Comparison of ENCODE assay signal across 8 cellular contexts in the genomic region with DNA sequence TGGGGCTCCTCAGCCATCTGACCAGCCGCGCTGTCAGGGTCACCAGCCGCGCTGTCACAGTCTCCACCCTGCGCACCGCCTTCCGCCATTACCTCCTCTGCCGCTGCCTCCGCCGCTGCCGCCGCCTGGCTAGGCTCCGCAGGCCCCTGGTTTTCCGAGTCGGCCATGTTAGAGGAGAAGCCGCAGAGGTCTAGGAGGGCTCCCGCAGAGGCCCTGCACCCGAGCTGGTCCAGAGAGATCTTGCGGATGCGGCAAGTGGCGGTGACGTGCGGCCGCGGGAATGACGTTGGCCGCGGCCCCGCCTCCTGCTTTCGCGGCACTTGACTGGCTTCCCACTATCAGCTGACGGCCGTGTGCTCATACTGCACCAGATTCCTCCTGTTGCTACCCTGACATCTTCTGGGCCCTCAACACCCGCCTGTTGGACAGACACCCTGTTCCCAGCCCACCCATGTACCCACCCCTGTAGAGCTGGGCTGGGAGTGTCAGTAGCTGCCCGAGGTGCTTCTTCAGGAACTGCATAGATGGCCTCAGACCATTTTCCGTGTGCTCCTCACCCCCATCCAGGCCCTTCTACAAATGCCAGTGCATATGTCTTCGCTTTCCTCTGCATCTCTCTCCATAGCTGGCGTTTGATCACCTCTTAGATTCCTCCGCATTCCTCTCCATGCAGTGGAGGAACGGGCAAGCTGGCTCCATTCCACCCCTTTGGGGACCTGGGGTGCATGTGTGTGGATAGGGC. TPM values are rescaled to one million over a fixed set of nuclear protein-coding genes. Genes with fewer than 3 reads are reported as not detected.
DNase-seq lines count a peak whose midpoint lies in the region; ATAC-seq and TF ChIP-seq lines count a peak whose summit lies in the region.

A gene with protein sequence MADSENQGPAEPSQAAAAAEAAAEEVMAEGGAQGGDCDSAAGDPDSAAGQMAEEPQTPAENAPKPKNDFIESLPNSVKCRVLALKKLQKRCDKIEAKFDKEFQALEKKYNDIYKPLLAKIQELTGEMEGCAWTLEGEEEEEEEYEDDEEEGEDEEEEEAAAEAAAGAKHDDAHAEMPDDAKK (minus strand): TSS at position 242 of the 742 bp plus-strand sequence. CDS start 75 bp downstream, at position 167.

- no peaks in the 10 kb centered on the region for H3K79me2 ChIP-seq in mammary epithelial cell (ENCODE audit: insufficient read depth, low read length)

- H4K20me1 ChIP-seq in mammary epithelial cell (ENCODE audit: insufficient read depth, low read length) = no peaks in the 10 kb centered on the region

- H3K27me3 ChIP-seq in mammary epithelial cell (ENCODE audit: insufficient read depth, low read length) = no peaks in the 10 kb centered on the region

- H3K4me1 ChIP-seq in mammary epithelial cell (ENCODE audit: insufficient read depth, low read length) = peaks cover 3% of the 10 kb centered on the region

- CTCF ChIA-PET in mammary epithelial cell (lab: Charles Lee; ENCODE audit: low non-redundant PET) = no interaction called here

- ATAC-seq in GM21737 (IDR thresholded peaks at IDR 0.05; ENCODE audit: unreplicated experiment) = peak; percentile 85

- peak within 1 kb of the TSS; percentile 76 for H2AFZ ChIP-seq in mammary epithelial cell (ENCODE audit: low read depth, low read length)

- H3K27ac ChIP-seq in mammary epithelial cell (ENCODE audit: insufficient read depth, low read depth, low read length) = peak within 1 kb of the TSS; percentile 33

- WGBS in mammary epithelial cell (ENCODE audit: low coverage, missing lambda C conversion rate) = 75% methylated on average over 13 of the region's 40 CpGs

- dilution Hi-C loops in mammary epithelial cell (cut with HindIII; ENCODE audit: low sequenced_read_pairs) = no loop called here

- no peaks in the 10 kb centered on the region for H3K36me3 ChIP-seq in mammary epithelial cell (ENCODE audit: insufficient read depth, low read length)

- in situ Hi-C loops in mammary epithelial cell (cut with MboI; ENCODE audit: low sequenced_read_pairs in 2 of 2) = no loop called here

- intact Hi-C loops in mammary epithelial cell (cut with micrococcal nuclease) = no loop called here

- DNase-seq in Daoy (ENCODE audit: low read depth) (peak; percentile 61), LHCN-M2 (ENCODE audit: low read depth) (peak; percentile 61), mammary epithelial cell (peak; percentile 32), iris pigment epithelial cell (ENCODE audit: low read depth) (peak; percentile 84), cortex of kidney (lab: John Stamatoyannopoulos, UW) (no peak)
- peak; percentile 17 to 48 for DNase-seq in stimulated activated CD4-positive, alpha-beta T cell treated with anti-CD3 and anti-CD28 coated beads, Interleukin-12 subunit alpha, Interleukin-12 subunit beta, amount 100 ng/mL, for 24 hours (ENCODE audit: low read depth in 2 of 2)

- peak within 1 kb of the TSS; percentile 60 for H3K4me3 ChIP-seq in WI38 (ENCODE audit: low read depth, low read length)
- peak within 1 kb of the TSS; percentile 56 to 65 (median 62) for H3K4me3 ChIP-seq in mammary epithelial cell (replicated peaks in 1 of 3; ENCODE audit: insufficient read depth in 1 of 3, low read depth in 2 of 3, low read length in 3 of 3)

- TF ChIP-seq CTCF in WI38 (IDR thresholded peaks at IDR 0.05; ENCODE audit: low read depth, low read length) (no peak), mammary epithelial cell (conservative IDR thresholded peaks at IDR 0.05 in 1 of 2, IDR thresholded peaks at IDR 0.05 in 1 of 2; ENCODE audit: extremely low read depth in 1 of 2, insufficient read depth in 1 of 2, low read depth in 1 of 2, low read length in 2 of 2) (no peak)

- no peaks in the 10 kb centered on the region for H3K9me3 ChIP-seq in mammary epithelial cell (replicated peaks; ENCODE audit: insufficient read depth, low read length)

- H3K9ac ChIP-seq in mammary epithelial cell (ENCODE audit: insufficient read depth, low read length) = peak within 1 kb of the TSS; percentile 57

- no TSS peak for BruUV-seq in mammary epithelial cell (replicated peaks; lab: Mats Ljungman, UMichigan)

- peak within 1 kb of the TSS; percentile 70 for H3K4me2 ChIP-seq in mammary epithelial cell (ENCODE audit: insufficient read depth, low read depth, low read length)

RNA-seq across cellular contexts. Expression of the gene that starts here (rescaled TPM):
- 2.4 and 4.7 TPM in 2 replicates for total RNA-seq in Daoy (2014; rRNA removed; shearing (Covaris generic))
- 14.4 and 16.8 TPM in 2 replicates for total RNA-seq in LHCN-M2 (2014; rRNA removed)
- 9.1 TPM for polyA plus RNA-seq in LHCN-M2 (2012)
- 1 to 10 TPM; 2.8 to 4.7 TPM for total RNA-seq in mammary epithelial cell
- polyA plus RNA-seq in mammary epithelial cell = 2.3 TPM
- polyA minus RNA-seq in mammary epithelial cell = 0.88 TPM
